Comparison of ENCODE assay signal across 15 cellular contexts in genomic region chr1:85090225-85090624, GRCh38. TPM values are rescaled to one million over a fixed set of nuclear protein-coding genes. Genes with fewer than 3 reads are reported as not detected.
A peak's percentile ranks its signal among the peaks of the same experiment; 100 is the strongest.
DNase-seq lines count a peak whose midpoint lies in the region; ATAC-seq and TF ChIP-seq lines count a peak whose summit lies in the region.
"Had no signal": no experiment of that assay in that cellular context is flagged by ENCODE, and none has a peak within 500 bp of the region (broad histone marks: within the 10 kb centered on the region; RNA-seq: fewer than 3 reads in every experiment).

No MANE protein-coding gene starts in this region.

- H2AK5ac ChIP-seq in neuronal stem cell (ENCODE audit: low read depth, low read length) = no peak overlapping the region

- H3K4me3 Mint-ChIP-seq in CD4-positive, alpha-beta memory T cell = no peak overlapping the region
- no peak overlapping the region for H3K4me3 Mint-ChIP-seq in central memory CD8-positive, alpha-beta T cell
- H3K4me3 Mint-ChIP-seq: H9 had no signal

- H3K36me3 ChIP-seq in CD4-positive, alpha-beta memory T cell (ENCODE audit: insufficient read depth, low read length) = no peaks in the 10 kb centered on the region
- H3K36me3 ChIP-seq in Loucy (ENCODE audit: insufficient read depth, low read length) (no peaks in the 10 kb centered on the region), neuronal stem cell (replicated peaks in 1 of 2; ENCODE audit: control insufficient read depth in 2 of 2, insufficient read depth in 2 of 2, low read length in 2 of 2) (no peaks in the 10 kb centered on the region)
- H3K36me3 ChIP-seq: BE2C had no signal

- WGBS in neuronal stem cell (ENCODE audit: extremely low coverage in 2 of 2, insufficient read length in 2 of 2, insufficient replicate concordance in 1 of 2), 2 donors = no CpG with 5 or more reads among the region's 1 CpG

- no peak overlapping the region for H3K4me2 ChIP-seq in Loucy (ENCODE audit: low read depth, low read length, poor library complexity, severe bottlenecking)
- H3K4me2 ChIP-seq in neuronal stem cell (ENCODE audit: insufficient read depth, low read length, poor library complexity, severe bottlenecking) = no peak overlapping the region
- H3K4me2 ChIP-seq: A549 had no signal

- peaks cover 0 to 1% (median 0%) of the 10 kb centered on the region in 8 donors for H3K9me3 Mint-ChIP-seq in CD4-positive, alpha-beta memory T cell
- no peaks in the 10 kb centered on the region for H3K9me3 Mint-ChIP-seq in central memory CD8-positive, alpha-beta T cell
- H3K9me3 Mint-ChIP-seq: H9 had no signal

- H3K27me3 Mint-ChIP-seq in CD4-positive, alpha-beta memory T cell = peaks cover 4 to 9% of the 10 kb centered on the region in 2 donors
- no peaks in the 10 kb centered on the region for H3K27me3 Mint-ChIP-seq in central memory CD8-positive, alpha-beta T cell

- DNase-seq in Right ventricle myocardium inferior (ENCODE audit: missing footprints) = no peak
- no peak for DNase-seq in left cardiac atrium
- peak; percentile 25 to 52 (median 33) for DNase-seq in CD4-positive, alpha-beta memory T cell
- DNase-seq in central memory CD8-positive, alpha-beta T cell (ENCODE audit: low spot score in 2 of 2) = no peak
- no peak for DNase-seq in mucosa of gallbladder (ENCODE audit: low spot score)
- DNase-seq in neuronal stem cell (ENCODE audit: low spot score) = no peak
- DNase-seq: BE2C, DMS79, GOT3, H9 had no signal

- intact Hi-C loops in Right ventricle myocardium inferior (cut with DNase I) = no loop called here
- intact Hi-C loops in left cardiac atrium (cut with DNase I) = no loop called here
- intact Hi-C loops in CD4-positive, alpha-beta memory T cell (cut with micrococcal nuclease) = no loop called here

- H3K18ac ChIP-seq in neuronal stem cell (ENCODE audit: low read length) = no peak overlapping the region

- no peaks in the 10 kb centered on the region for H3K9me3 ChIP-seq in CD4-positive, alpha-beta memory T cell (ENCODE audit: control insufficient read depth in 1 of 2, low read length in 2 of 2)
- H3K9me3 ChIP-seq in Loucy (ENCODE audit: insufficient read depth, low read depth, low read length) (no peaks in the 10 kb centered on the region), neuronal stem cell (replicated peaks in 1 of 2; ENCODE audit: control insufficient read depth in 2 of 2, insufficient read depth in 1 of 2, low read depth in 1 of 2, low read length in 2 of 2) (no peaks in the 10 kb centered on the region)
- H3K9me3 ChIP-seq: A549, BE2C had no signal

- H3K27me3 ChIP-seq in CD4-positive, alpha-beta memory T cell (ENCODE audit: insufficient read depth, low read length) = no peaks in the 10 kb centered on the region
- H3K27me3 ChIP-seq in Loucy (ENCODE audit: insufficient read depth, low read length, poor library complexity, severe bottlenecking) (no peaks in the 10 kb centered on the region), neuronal stem cell (ENCODE audit: control insufficient read depth in 3 of 3, insufficient read depth in 3 of 3, low read depth in 1 of 3, low read length in 3 of 3) (peaks cover 0 to 29% (median 0%) of the 10 kb centered on the region in 3 experiments)

- TF ChIP-seq CTCF in Loucy (conservative IDR thresholded peaks at IDR 0.05; ENCODE audit: low read length) = no peak

- H3K4me1 ChIP-seq in CD4-positive, alpha-beta memory T cell (ENCODE audit: insufficient read depth, low read length) = peaks cover 12% of the 10 kb centered on the region
- H3K4me1 ChIP-seq in Loucy (ENCODE audit: insufficient read depth, low read length, poor library complexity, severe bottlenecking) = peaks cover 11% of the 10 kb centered on the region
- H3K4me1 ChIP-seq in neuronal stem cell (ENCODE audit: control insufficient read depth in 2 of 2, insufficient read depth in 1 of 2, low read depth in 1 of 2, low read length in 2 of 2) = no peaks in the 10 kb centered on the region
- H3K4me1 ChIP-seq: A549, BE2C had no signal

- no peaks in the 10 kb centered on the region for H3K36me3 Mint-ChIP-seq in CD4-positive, alpha-beta memory T cell
- H3K36me3 Mint-ChIP-seq in central memory CD8-positive, alpha-beta T cell (ENCODE audit: insufficient read depth) = no peaks in the 10 kb centered on the region

- no peak overlapping the region for H2BK5ac ChIP-seq in neuronal stem cell (ENCODE audit: low read length)

- H3K23ac ChIP-seq in neuronal stem cell (ENCODE audit: low read depth, low read length, poor library complexity) = no peak overlapping the region

- H3K4me1 Mint-ChIP-seq in CD4-positive, alpha-beta memory T cell = peaks cover 4 to 7% (median 6%) of the 10 kb centered on the region in 4 donors
- peaks cover 4% of the 10 kb centered on the region for H3K4me1 Mint-ChIP-seq in central memory CD8-positive, alpha-beta T cell

- no peak overlapping the region for H3K4ac ChIP-seq in neuronal stem cell (ENCODE audit: low read length)

- POLR2A ChIA-PET in CD4-positive, alpha-beta memory T cell (lab: Charles Lee; ENCODE audit: partially characterized antibody) = no interaction called here

- no peaks in the 10 kb centered on the region for H3K9me2 ChIP-seq in Loucy (replicated peaks; ENCODE audit: low read depth, low read length)

- H2BK12ac ChIP-seq in neuronal stem cell (ENCODE audit: low read length) = no peak overlapping the region

- peak overlapping the region in 2 of 7 donors; percentile 16 to 24 for H3K27ac Mint-ChIP-seq in CD4-positive, alpha-beta memory T cell
- no peak overlapping the region for H3K27ac Mint-ChIP-seq in central memory CD8-positive, alpha-beta T cell (ENCODE audit: low read depth)
- H3K27ac Mint-ChIP-seq: H9 had no signal

- no peak overlapping the region for H4K8ac ChIP-seq in neuronal stem cell (ENCODE audit: low read depth, low read length)

- CTCF ChIA-PET in CD4-positive, alpha-beta memory T cell (lab: Charles Lee; ENCODE audit: partially characterized antibody) = no interaction called here

- H2BK15ac ChIP-seq in neuronal stem cell (ENCODE audit: low read length) = no peak overlapping the region

- H3K79me1 ChIP-seq in neuronal stem cell (ENCODE audit: low read depth, low read length) = no peaks in the 10 kb centered on the region

- H3K27ac ChIP-seq in CD4-positive, alpha-beta memory T cell (ENCODE audit: low read depth, low read length) = no peak overlapping the region
- H3K27ac ChIP-seq in neuronal stem cell (replicated peaks; ENCODE audit: low read length) = no peak overlapping the region
- H3K27ac ChIP-seq: A549, C4-2B had no signal

- no peak overlapping the region for H3K4me3 ChIP-seq in CD4-positive, alpha-beta memory T cell (ENCODE audit: low read length in 2 of 2)
- no peak overlapping the region for H3K4me3 ChIP-seq in Loucy (ENCODE audit: low read length, poor library complexity, severe bottlenecking)
- H3K4me3 ChIP-seq in neuronal stem cell (ENCODE audit: low read length in 2 of 2) = no peak overlapping the region
- H3K4me3 ChIP-seq: A549 had no signal

- no peak overlapping the region for H4K91ac ChIP-seq in neuronal stem cell (ENCODE audit: low read depth, low read length, poor library complexity)

- H3K14ac ChIP-seq in neuronal stem cell (ENCODE audit: low read length) = no peak overlapping the region

- H3K79me2 ChIP-seq in Loucy (ENCODE audit: insufficient read depth, low read length) = no peaks in the 10 kb centered on the region

- no peaks in the 10 kb centered on the region for H4K20me1 ChIP-seq in Loucy (ENCODE audit: insufficient read depth, low read length, poor library complexity, severe bottlenecking)

- 0 out of 2 replicates have a peak overlapping the region, but pooled peaks have one; percentile 35 for H2AFZ ChIP-seq in Loucy (ENCODE audit: low read length)
- no peak overlapping the region for H2AFZ ChIP-seq in neuronal stem cell (ENCODE audit: low read length)

- ATAC-seq in Right ventricle myocardium inferior (peak; percentile 67), left cardiac atrium (no peak), GM18858 (IDR thresholded peaks at IDR 0.05; ENCODE audit: unreplicated experiment) (no peak)
- ATAC-seq in central memory CD8-positive, alpha-beta T cell (replicated peaks; ENCODE audit: extremely low read depth, poor library complexity, severe bottlenecking) = peak; percentile 52
- ATAC-seq: A549 had no signal

- H3K9ac ChIP-seq in Loucy (ENCODE audit: low read depth, low read length, poor library complexity, severe bottlenecking) = no peak overlapping the region
- H3K9ac ChIP-seq in neuronal stem cell (ENCODE audit: low read depth, low read length, poor library complexity) = no peak overlapping the region

- H2BK120ac ChIP-seq in neuronal stem cell (ENCODE audit: low read depth, low read length) = no peak overlapping the region

- no peaks in the 10 kb centered on the region for H3F3A ChIP-seq in Loucy (ENCODE audit: low read depth)

RNA-seq across cellular contexts. Expression of gene MCOLN3, which starts 41.9 kb away (rescaled TPM):
- 1.2 TPM for total RNA-seq in Right ventricle myocardium inferior
- total RNA-seq in left cardiac atrium = 10 to 100 TPM in 1 of 2 donors, 1 to 10 TPM in 1; 7.6 to 11.6 TPM
- total RNA-seq in CD4-positive, alpha-beta memory T cell = 1 to 10 TPM in 1 of 2 experiments, under 1 TPM in 1; 0.80 to 1.3 TPM
- 1 to 10 TPM; 3.2 to 4.3 TPM for polyA plus RNA-seq in CD4-positive, alpha-beta memory T cell
- total RNA-seq in mucosa of gallbladder = 2.8 TPM
- polyA plus RNA-seq in neuronal stem cell (2013, experiment 1 of 2) = 0.24 TPM
- polyA plus RNA-seq in neuronal stem cell (2013, experiment 2 of 2) = 0.17 TPM
- total RNA-seq: G401 had no signal

Comparison
In these comparisons a context has a peak if more than half of its experiments do, and no peak if none do; other contexts are left out.
1. ATAC-seq: peak in Right ventricle myocardium inferior (single experiment) and central memory CD8-positive, alpha-beta T cell (single experiment); none in left cardiac atrium (0 of 2) and GM18858 (single experiment).
2. DNase-seq: peak in CD4-positive, alpha-beta memory T cell (5 of 5); none in Right ventricle myocardium inferior (single experiment), left cardiac atrium (single experiment), central memory CD8-positive, alpha-beta T cell (0 of 2), mucosa of gallbladder (single experiment) and neuronal stem cell (single experiment).